Comparison of ENCODE assay signal across 30 cellular contexts in genomic region chr4:71140563-71140962, GRCh38.
"Had no signal": no experiment of that assay in that cellular context is flagged by ENCODE, and none has a peak within 500 bp of the region (broad histone marks: within the 10 kb centered on the region; RNA-seq: fewer than 3 reads in every experiment).

No MANE protein-coding gene starts in this region.

- DNase-seq: activated effector memory CD4-positive, alpha-beta T cell treated with anti-CD3 and anti-CD28 coated beads, Interleukin-2, amount 50 U/mL, for 16 hours; activated effector memory CD4-positive, alpha-beta T cell treated with Interleukin-2 at 50 U/mL for 16 hours; activated gamma-delta T cell; activated gamma-delta T cell treated with Interleukin-2 at 50 U/mL for 16 hours; activated naive CD4-positive, alpha-beta T cell; activated naive CD4-positive, alpha-beta T cell treated with anti-CD3 and anti-CD28 coated beads for 36 hours; activated naive CD4-positive, alpha-beta T cell treated with anti-CD3 and anti-CD28 coated beads, Interleukin-2, amount 10 ng/mL, durations not matched to agents 7 days and 5 days; activated naive CD4-positive, alpha-beta T cell treated with anti-CD3 and anti-CD28 coated beads, Interleukin-2, amount 50 U/mL, for 16 hours; activated naive CD4-positive, alpha-beta T cell treated with Interleukin-2 at 50 U/mL for 16 hours; activated naive CD8-positive, alpha-beta T cell treated with anti-CD3 and anti-CD28 coated beads for 36 hours; activated naive CD8-positive, alpha-beta T cell treated with anti-CD3 and anti-CD28 coated beads, Interleukin-2, amount 10 ng/mL, durations not matched to agents 7 days and 5 days; activated naive CD8-positive, alpha-beta T cell treated with anti-CD3 and anti-CD28 coated beads, Interleukin-2, amount 50 U/mL, for 24 hours; activated T-cell treated with anti-CD3 and anti-CD28 coated beads, Interleukin-2, amount 50 U/mL, for 1 hour; activated T-cell treated with anti-CD3 and anti-CD28 coated beads, Interleukin-2, amount 50 U/mL, for 24 hours; activated T-cell treated with anti-CD3 and anti-CD28 coated beads, Interleukin-2, amount 50 U/mL, for 4 hours; activated T-cell treated with anti-CD3 and anti-CD28 coated beads, Interleukin-2, amount 50 U/mL, for 48 hours; activated T-cell treated with anti-CD3 and anti-CD28 coated beads, Interleukin-2, amount 50 U/mL, for 72 hours; adrenal gland; amniotic stem cell; amygdala; anterior cingulate cortex; aorta; body of pancreas; brain microvascular endothelial cell; caudate nucleus; central memory CD4-positive, alpha-beta T cell; cerebellar nuclear complex had no signal

- H3K27me3 ChIP-seq: adrenal gland, ascending aorta, body of pancreas, brain microvascular endothelial cell, breast epithelium, cardiac muscle cell had no signal

- H3K4me3 ChIP-seq: adrenal gland, ascending aorta, body of pancreas, breast epithelium, cardiac muscle cell had no signal

- H3K27ac ChIP-seq: adrenal gland, ascending aorta, body of pancreas, brain microvascular endothelial cell, breast epithelium, cardiac muscle cell had no signal

- H3K36me3 ChIP-seq: adrenal gland, ascending aorta, brain microvascular endothelial cell, breast epithelium, cardiac muscle cell had no signal

- H3K4me1 ChIP-seq: adrenal gland, ascending aorta, breast epithelium had no signal

- H3K9me3 ChIP-seq: adrenal gland, ascending aorta, body of pancreas, breast epithelium had no signal
